ENCODE assay signal across 8 cellular contexts in genomic region chrX:124406294-124407013, GRCh38.
DNase-seq lines count a peak whose midpoint lies in the region; ATAC-seq, FAIRE-seq and TF ChIP-seq lines count a peak whose summit lies in the region.

No MANE protein-coding gene starts in this region.

- H3K18ac ChIP-seq in mesendoderm (ENCODE audit: low read length), result no peak overlapping the region

- no peak overlapping the region for H3K4me3 ChIP-seq in mesendoderm (ENCODE audit: low read length)

- no peaks in the 10 kb centered on the region for H3K36me3 ChIP-seq in mesendoderm (ENCODE audit: control insufficient read depth, insufficient read depth, low read length)

- H3K4me1 ChIP-seq in mesendoderm (ENCODE audit: control insufficient read depth, low read depth, low read length), result no peaks in the 10 kb centered on the region

- H3K9ac ChIP-seq in mesendoderm (ENCODE audit: low read length), result no peak overlapping the region

- H3K56ac ChIP-seq in mesendoderm (ENCODE audit: low read length), result no peak overlapping the region

- DNase-seq in 8988T (peak; percentile 38), GM12892 (ENCODE audit: insufficient read length) (peak; percentile 21), NCI-H446 treated with DMSO at 0.1 percent for 48 hours (lab: John Stamatoyannopoulos, UW) (peak; percentile 65), dermis microvascular lymphatic vessel endothelial cell (ENCODE audit: low read depth in 2 of 2) (peak; percentile 21 to 65), mesendoderm (peak; percentile 37)
- peak; percentile 32 for DNase-seq in activated CD4-positive, alpha-beta T cell treated with anti-CD3 and anti-CD28 coated beads, Interleukin-2, amount 50 U/mL, for 1 hour
- peak; percentile 18 to 24 for DNase-seq in stimulated activated CD8-positive, alpha-beta memory T cell treated with anti-CD3 and anti-CD28 coated beads, Interleukin-4, amount 100 ng/mL, for 4 hours (ENCODE audit: low read depth in 2 of 2, low spot score in 1 of 2)

- no peak overlapping the region for H3K4ac ChIP-seq in mesendoderm (ENCODE audit: low read depth, low read length)

- H2BK120ac ChIP-seq in mesendoderm (ENCODE audit: low read depth, low read length), result no peak overlapping the region

- TF ChIP-seq POLR2A in GM12892 (IDR thresholded peaks at IDR 0.05; ENCODE audit: low read depth, low read length), result no peak

- peak; percentile 84 for ATAC-seq in HG03064 (IDR thresholded peaks at IDR 0.05; ENCODE audit: low read depth, unreplicated experiment)

- no peak overlapping the region for H4K8ac ChIP-seq in mesendoderm (ENCODE audit: low read depth, low read length)

- WGBS in mesendoderm (ENCODE audit: extremely low coverage, insufficient coverage, low lambda C conversion rate), result no CpG with 5 or more reads among the region's 12 CpGs

- H3K79me2 ChIP-seq in mesendoderm (ENCODE audit: control insufficient read depth, insufficient read depth, low read length), result no peaks in the 10 kb centered on the region

- no peak overlapping the region for H3K27ac ChIP-seq in mesendoderm (ENCODE audit: low read depth, low read length)

- no peak overlapping the region for H2BK5ac ChIP-seq in mesendoderm (ENCODE audit: low read length)

- no peak overlapping the region for H2BK15ac ChIP-seq in mesendoderm (replicated peaks; ENCODE audit: low read depth)

- H2AK5ac ChIP-seq in mesendoderm (ENCODE audit: low read length), result no peak overlapping the region

- H3K4me2 ChIP-seq in mesendoderm (ENCODE audit: low read length), result no peak overlapping the region

- FAIRE-seq in GM12892 (lab: Jason Lieb, UNC), result peak; percentile 61

- no peak overlapping the region for H3K23ac ChIP-seq in mesendoderm (ENCODE audit: low read length)

- no peaks in the 10 kb centered on the region for H3K27me3 ChIP-seq in mesendoderm (ENCODE audit: insufficient read depth, low read length, poor library complexity)

- no peaks in the 10 kb centered on the region for H3K79me1 ChIP-seq in mesendoderm (ENCODE audit: low read length)

- no peak overlapping the region for H4K5ac ChIP-seq in mesendoderm (ENCODE audit: low read length)
